Comparison of ENCODE assay signal across 9 cellular contexts in genomic region chr4:40672528-40673522, GRCh38.
DNase-seq lines count a peak whose midpoint lies in the region; ATAC-seq and TF ChIP-seq lines count a peak whose summit lies in the region.
"Had no signal": no experiment of that assay in that cellular context is flagged by ENCODE, and none has a peak within 500 bp of the region (broad histone marks: within the 10 kb centered on the region; RNA-seq: fewer than 3 reads in every experiment).

No MANE protein-coding gene starts in this region.

- no peak for TF ChIP-seq CTCF in 22Rv1 (IDR thresholded peaks at IDR 0.05)

- peak; percentile 80 for ATAC-seq in GM18498 (IDR thresholded peaks at IDR 0.05; ENCODE audit: unreplicated experiment)
- peak; percentile 77 for ATAC-seq in HG02759 (IDR thresholded peaks at IDR 0.05; ENCODE audit: unreplicated experiment)
- no peak for ATAC-seq in HG02970 (IDR thresholded peaks at IDR 0.05; ENCODE audit: low FRiP score, unreplicated experiment)
- ATAC-seq: psoas muscle had no signal

- DNase-seq in NCI-H2196 treated with DMSO at 0.1 percent for 48 hours (lab: John Stamatoyannopoulos, UW; ENCODE audit: unreplicated experiment) = peak; percentile 31
- DNase-seq in activated T-cell treated with anti-CD3 and anti-CD28 coated beads for 48 hours (ENCODE audit: low read depth) = peak; percentile 42
- DNase-seq in glomerular visceral epithelial cell (ENCODE audit: extremely low spot score) = peak; percentile 89

- H3K27ac ChIP-seq in 22Rv1 (0 out of 2 replicates have a peak overlapping the region, but pooled peaks have one; percentile 5), skin epidermis (peak overlapping the region in 18 of 21 experiments; percentile 16 to 77 (median 58))
- H3K27ac ChIP-seq: psoas muscle had no signal

- no peak overlapping the region for H3K4me3 ChIP-seq in skin epidermis
- H3K4me3 ChIP-seq: psoas muscle had no signal

Comparison
In these comparisons a context has a peak if more than half of its experiments do, and no peak if none do; other contexts are left out.
1. DNase-seq: peak in every context shown above with its lines; median percentile 89 in glomerular visceral epithelial cell; 42 in activated T-cell treated with anti-CD3 and anti-CD28 coated beads for 48 hours; 31 in NCI-H2196 treated with DMSO at 0.1 percent for 48 hours.